Comparison of ENCODE assay signal across 1 cellular context in the genomic region with DNA sequence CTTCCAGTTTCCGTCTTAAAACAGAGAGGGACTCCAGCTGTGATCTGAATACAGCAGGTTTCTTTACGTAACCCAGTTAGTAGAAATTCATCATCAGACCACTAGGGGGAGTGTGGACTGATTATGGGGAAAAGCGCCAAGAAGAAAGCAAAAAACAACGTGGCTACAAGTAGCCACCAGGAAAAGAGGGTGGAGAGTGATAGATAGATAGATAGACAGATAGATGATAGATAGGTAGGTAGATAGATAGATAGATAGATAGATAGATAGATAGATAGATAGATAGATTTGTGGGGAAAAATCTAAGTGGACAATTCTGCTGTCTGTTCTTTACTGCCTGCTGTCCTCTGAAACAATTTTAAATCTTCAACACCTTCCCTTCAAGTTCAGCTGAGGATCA.
TF ChIP-seq lines count a peak whose summit lies in the region.

No MANE protein-coding gene starts in this region.

TF ChIP-seq in HEK293, 187 proteins besides CTCF, POLR2A, EP300 and RAD21 (continued from another document):
- TF ChIP-seq ZNF645 (tag by site-specific recombination; IDR thresholded peaks at IDR 0.05) (no peak), SCRT2 (tag by site-specific recombination; IDR thresholded peaks at IDR 0.05) (peak; percentile 24; the same call in 1 of the 2 replicates), ZBTB26 (tag by site-specific recombination; optimal IDR thresholded peaks at IDR 0.05) (no peak), ZNF514 (tag by site-specific recombination; IDR thresholded peaks at IDR 0.05) (no peak), ZNF654 (tag by site-specific recombination; IDR thresholded peaks at IDR 0.05; ENCODE audit: low read depth) (peak; percentile 54), PRDM1 (tag by site-specific recombination; IDR thresholded peaks at IDR 0.05) (peak; percentile 45; the same call in 1 of the 2 replicates)
